ENCODE assay signal across 11 cellular contexts in genomic region chr4:152572417-152573086, GRCh38. TPM values are rescaled to one million over a fixed set of nuclear protein-coding genes. Genes with fewer than 3 reads are reported as not detected.
DNase-seq lines count a peak whose midpoint lies in the region; ATAC-seq and TF ChIP-seq lines count a peak whose summit lies in the region.
"Had no signal": no experiment of that assay in that cellular context is flagged by ENCODE, and none has a peak within 500 bp of the region (broad histone marks: within the 10 kb centered on the region; RNA-seq: fewer than 3 reads in every experiment).

No MANE protein-coding gene starts in this region.

- DNase-seq in RPMI7951 (ENCODE audit: low read depth) (peak; percentile 6), left lung (no peak), NCI-H524 treated with DMSO at 0.1 percent for 48 hours (lab: John Stamatoyannopoulos, UW) (no peak), caudate nucleus (lab: John Stamatoyannopoulos, UW) (no peak), HEK293T (ENCODE audit: extremely low spot score) (no peak)
- DNase-seq in naive thymus-derived CD4-positive, alpha-beta T cell: no peak
- DNase-seq: activated B cell treated with CpG ODN at 0.5 μM for 24 hours, foreskin melanocyte, NCI-H446 had no signal

- CTCF ChIA-PET in naive thymus-derived CD4-positive, alpha-beta T cell (lab: Charles Lee): no interaction called here
- CTCF ChIA-PET in HEK293T (lab: Yijun Ruan, JAX): no interaction called here

- no peak for TF ChIP-seq CTCF in left lung (IDR thresholded peaks at IDR 0.05)

- H3K27ac ChIP-seq in left lung (no peak overlapping the region), caudate nucleus (ENCODE audit: low read depth, low read length) (no peak overlapping the region)
- no peak overlapping the region for H3K27ac ChIP-seq in naive thymus-derived CD4-positive, alpha-beta T cell (ENCODE audit: low read depth, low read length)

- peak; percentile 60 for ATAC-seq in GM18499 (IDR thresholded peaks at IDR 0.05; ENCODE audit: insufficient read depth, unreplicated experiment)
- ATAC-seq in HG02678 (IDR thresholded peaks at IDR 0.05; ENCODE audit: unreplicated experiment): peak; percentile 72
- ATAC-seq in left lung: peak; percentile 50
- ATAC-seq in naive thymus-derived CD4-positive, alpha-beta T cell: no peak

- H3K9me3 Mint-ChIP-seq in naive thymus-derived CD4-positive, alpha-beta T cell: peaks cover 0 to 5% (median 0%) of the 10 kb centered on the region in 11 donors
- H3K9me3 Mint-ChIP-seq: activated B cell treated with CpG ODN at 0.5 μM for 24 hours had no signal

- H3K9me3 ChIP-seq in left lung: no peaks in the 10 kb centered on the region
- no peaks in the 10 kb centered on the region for H3K9me3 ChIP-seq in naive thymus-derived CD4-positive, alpha-beta T cell (ENCODE audit: control insufficient read depth in 2 of 3, low read length in 3 of 3)

- no peaks in the 10 kb centered on the region for H3K27me3 ChIP-seq in left lung
- no peaks in the 10 kb centered on the region for H3K27me3 ChIP-seq in naive thymus-derived CD4-positive, alpha-beta T cell (ENCODE audit: control insufficient read depth in 2 of 2, insufficient read depth in 2 of 2, low read length in 2 of 2)

- H3K4me3 ChIP-seq in left lung: no peak overlapping the region
- H3K4me3 ChIP-seq in naive thymus-derived CD4-positive, alpha-beta T cell (ENCODE audit: low read length): no peak overlapping the region

- no peak overlapping the region for H3K27ac Mint-ChIP-seq in naive thymus-derived CD4-positive, alpha-beta T cell
- H3K27ac Mint-ChIP-seq: activated B cell treated with CpG ODN at 0.5 μM for 24 hours had no signal

- H3K36me3 Mint-ChIP-seq in naive thymus-derived CD4-positive, alpha-beta T cell: peaks cover 0 to 3% (median 0%) of the 10 kb centered on the region in 5 donors

- POLR2A ChIA-PET in naive thymus-derived CD4-positive, alpha-beta T cell (lab: Charles Lee): interaction anchor here (1.0 kb wide), 1 partner anchor 36 kb away, joined by 3 read pairs; no protein-coding TSS in a partner anchor
- POLR2A ChIA-PET in HEK293T (lab: Yijun Ruan, JAX): no interaction called here

- H3K4me3 Mint-ChIP-seq in naive thymus-derived CD4-positive, alpha-beta T cell: no peak overlapping the region
- H3K4me3 Mint-ChIP-seq: activated B cell treated with CpG ODN at 0.5 μM for 24 hours had no signal

- no peaks in the 10 kb centered on the region for H3K36me3 ChIP-seq in left lung
- no peaks in the 10 kb centered on the region for H3K36me3 ChIP-seq in naive thymus-derived CD4-positive, alpha-beta T cell (ENCODE audit: control insufficient read depth in 2 of 3, insufficient read depth in 3 of 3, low read length in 3 of 3)

- intact Hi-C loops in left lung (cut with DNase I): no loop called here
- intact Hi-C loops in naive thymus-derived CD4-positive, alpha-beta T cell (cut with micrococcal nuclease): loop anchor here in 1 of 2 donors (5.0 kb wide), 1 partner anchor 35 kb away; the partner anchor contains the start of gene FBXW7

- peaks cover 0 to 33% (median 0%) of the 10 kb centered on the region in 5 donors for H3K27me3 Mint-ChIP-seq in naive thymus-derived CD4-positive, alpha-beta T cell
- H3K27me3 Mint-ChIP-seq: activated B cell treated with CpG ODN at 0.5 μM for 24 hours had no signal

- no peaks in the 10 kb centered on the region for H3K4me1 ChIP-seq in left lung
- H3K4me1 ChIP-seq in naive thymus-derived CD4-positive, alpha-beta T cell (ENCODE audit: control insufficient read depth in 2 of 2, insufficient read depth in 2 of 2, low read length in 2 of 2): no peaks in the 10 kb centered on the region

- H3K4me1 Mint-ChIP-seq in naive thymus-derived CD4-positive, alpha-beta T cell: peaks cover 0 to 4% (median 0%) of the 10 kb centered on the region in 7 donors

TF ChIP-seq in HEK293T, 16 proteins besides CTCF, POLR2A, EP300 and RAD21:
- TF ChIP-seq PKNOX1 (IDR thresholded peaks at IDR 0.05) (no peak), BHLHE40 (IDR thresholded peaks at IDR 0.05; ENCODE audit: borderline replicate concordance) (no peak), L3MBTL2 (conservative IDR thresholded peaks at IDR 0.05) (no peak), HDGF (IDR thresholded peaks at IDR 0.05; ENCODE audit: borderline replicate concordance) (no peak), CTBP1 (IDR thresholded peaks at IDR 0.05; ENCODE audit: borderline replicate concordance) (no peak), FOXM1 (IDR thresholded peaks at IDR 0.05; ENCODE audit: borderline replicate concordance) (no peak), ARNT (IDR thresholded peaks at IDR 0.05) (no peak), SP1 (IDR thresholded peaks at IDR 0.05) (no peak), LEF1 (IDR thresholded peaks at IDR 0.05; ENCODE audit: borderline replicate concordance) (no peak), FOXA1 (IDR thresholded peaks at IDR 0.05) (no peak), FOXK2 (IDR thresholded peaks at IDR 0.05) (no peak), SUZ12 (IDR thresholded peaks at IDR 0.05) (no peak), ELF4 (IDR thresholded peaks at IDR 0.05) (no peak), NFRKB (IDR thresholded peaks at IDR 0.05) (no peak), TARDBP (IDR thresholded peaks at IDR 0.05) (no peak), ZNF384 (IDR thresholded peaks at IDR 0.05) (no peak)

RNA-seq across cellular contexts. Expression of gene FBXW7, which starts 36.7 kb away (rescaled TPM):
- total RNA-seq in RPMI7951 (2014; rRNA removed; shearing (Covaris generic)): 19.9 and 24.3 TPM in 2 replicates
- 10 to 100 TPM; 33.6 to 35.2 TPM for total RNA-seq in left lung
- 100 to 1,000 TPM in 4 of 5 experiments, 10 to 100 TPM in 1; 57.5 to 139 (median 116) TPM for total RNA-seq in naive thymus-derived CD4-positive, alpha-beta T cell
- 10 to 100 TPM; 40.4 to 50.5 TPM for polyA plus RNA-seq in naive thymus-derived CD4-positive, alpha-beta T cell
